Comparison of ENCODE assay signal across 12 cellular contexts in genomic region chr3:52247455-52248164, GRCh38. TPM values are rescaled to one million over a fixed set of nuclear protein-coding genes. Genes with fewer than 3 reads are reported as not detected.
DNase-seq lines count a peak whose midpoint lies in the region; ATAC-seq and TF ChIP-seq lines count a peak whose summit lies in the region.
"Had no signal": no experiment of that assay in that cellular context is flagged by ENCODE, and none has a peak within 500 bp of the region (broad histone marks: within the 10 kb centered on the region; RNA-seq: fewer than 3 reads in every experiment).

No MANE protein-coding gene starts in this region.

- H3K4me1 Mint-ChIP-seq in CD14-positive monocyte (peaks cover 58% of the 10 kb centered on the region), naive B cell (peaks cover 40 to 72% (median 63%) of the 10 kb centered on the region in 3 donors)

- ATAC-seq in naive B cell (ENCODE audit: low read depth in 2 of 2) (peak; percentile 22), GM21447 (IDR thresholded peaks at IDR 0.05; ENCODE audit: unreplicated experiment) (no peak), GM21390 (IDR thresholded peaks at IDR 0.05; ENCODE audit: unreplicated experiment) (no peak)
- ATAC-seq: gastrocnemius medialis had no signal

- TF ChIP-seq CTCF in CD14-positive monocyte (IDR thresholded peaks at IDR 0.05), result no peak
- no peak for TF ChIP-seq CTCF in GM13976 (IDR thresholded peaks at IDR 0.05; ENCODE audit: borderline replicate concordance, control extremely low read depth, extremely low read depth, insufficient read depth, missing control alignments)

- H3K27me3 Mint-ChIP-seq in CD14-positive monocyte (ENCODE audit: low read depth in 3 of 3) (no peaks in the 10 kb centered on the region), naive B cell (no peaks in the 10 kb centered on the region)

- H3K4me3 Mint-ChIP-seq in CD14-positive monocyte (peak overlapping the region; percentile 85 to 94), naive B cell (peak overlapping the region in 6 of 8 donors; percentile 26 to 85 (median 72))

- H3K27ac Mint-ChIP-seq in CD14-positive monocyte (peak overlapping the region; percentile 91 to 100 (median 95)), naive B cell (peak overlapping the region; percentile 34 to 95 (median 60))

- DNase-seq in CD14-positive monocyte (ENCODE audit: low spot score) (no peak), GM13976 (ENCODE audit: low spot score) (peak; percentile 28), naive B cell (no peak), HT-29 (ENCODE audit: low spot score) (no peak), NCI-H2081 (lab: John Stamatoyannopoulos, UW) (no peak)
- peak; percentile 62 for DNase-seq in activated effector memory CD4-positive, alpha-beta T cell treated with anti-CD3 and anti-CD28 coated beads, Interleukin-2, amount 50 U/mL, for 16 hours
- DNase-seq: gastrocnemius medialis, IMR-90, NCI-H2171 treated with DMSO at 0.1 percent for 48 hours, SJCRH30 had no signal

- in situ Hi-C loops in GM13976 (cut with MboI; ENCODE audit: low sequenced_read_pairs, unreplicated experiment), result no loop called here

- H3K9me3 Mint-ChIP-seq in CD14-positive monocyte (peaks cover 0 to 5% (median 0%) of the 10 kb centered on the region in 7 donors), naive B cell (no peaks in the 10 kb centered on the region)

- intact Hi-C loops in CD14-positive monocyte (cut with micrococcal nuclease), result no loop called here

- peaks cover 47 to 62% of the 10 kb centered on the region in 2 donors for H3K36me3 Mint-ChIP-seq in CD14-positive monocyte
- no peaks in the 10 kb centered on the region for H3K36me3 Mint-ChIP-seq in naive B cell

RNA-seq across cellular contexts. Expression of gene PPM1M, which starts 2.1 kb away (rescaled TPM):
- polyA plus RNA-seq in CD14-positive monocyte (100 to 1,000 TPM in 1 of 2 donors, 10 to 100 TPM in 1; 92.8 to 120 TPM), naive B cell (ENCODE audit: low read depth in 6 of 6) (10 to 100 TPM; 16.8 to 38.5 (median 21.4) TPM)
- total RNA-seq in HT-29 (2014; rRNA removed; shearing (Covaris generic)), result 4.0 and 4.2 TPM in 2 replicates

RNA-seq across cellular contexts. Expression of gene TWF2, which starts 8.7 kb away (rescaled TPM):
- polyA plus RNA-seq in CD14-positive monocyte (100 to 1,000 TPM; 176 to 199 TPM), naive B cell (ENCODE audit: low read depth in 6 of 6) (10 to 100 TPM; 48.5 to 90.8 (median 75.4) TPM)
- 80.5 and 85.4 TPM in 2 replicates for total RNA-seq in HT-29 (2014; rRNA removed; shearing (Covaris generic))

RNA-seq across cellular contexts. Expression of gene TLR9, which starts 22.2 kb away (rescaled TPM):
- polyA plus RNA-seq in CD14-positive monocyte (not detected), naive B cell (ENCODE audit: low read depth in 6 of 6) (1 to 10 TPM in 5 of 6 donors, not detected in 1; 1.6 to 4.4 (median 3.8) TPM)
- total RNA-seq in HT-29 (2014; rRNA removed; shearing (Covaris generic)), result not detected in 2 replicates
- total RNA-seq: IMR-90, SJCRH30 had no signal
- polyA plus RNA-seq: IMR-90 had no signal

RNA-seq across cellular contexts. Expression of gene WDR82, which starts 30.8 kb away (rescaled TPM):
- polyA plus RNA-seq in CD14-positive monocyte (10 to 100 TPM; 27.3 to 33.4 TPM), naive B cell (ENCODE audit: low read depth in 6 of 6) (10 to 100 TPM; 24.0 to 71.6 (median 58.9) TPM)
- total RNA-seq in HT-29 (2014; rRNA removed; shearing (Covaris generic)), result 16.4 and 18.9 TPM in 2 replicates

RNA-seq across cellular contexts. Expression of gene GLYCTK, which starts 40.0 kb away (rescaled TPM):
- polyA plus RNA-seq in CD14-positive monocyte, result 1 to 10 TPM; 8.3 to 8.4 TPM
- polyA plus RNA-seq in naive B cell (ENCODE audit: low read depth in 6 of 6), result 1 to 10 TPM; 5.5 to 8.9 (median 6.6) TPM
- total RNA-seq in HT-29 (2014; rRNA removed; shearing (Covaris generic)), result 23.0 and 29.0 TPM in 2 replicates

Comparison
In these comparisons a context has a peak if more than half of its experiments do, and no peak if none do; other contexts are left out.
1. DNase-seq: peak in GM13976 (single experiment) and activated effector memory CD4-positive, alpha-beta T cell treated with anti-CD3 and anti-CD28 coated beads, Interleukin-2, amount 50 U/mL, for 16 hours (single experiment); none in CD14-positive monocyte (single experiment), naive B cell (single experiment), HT-29 (single experiment) and NCI-H2081 (0 of 2).
2. ATAC-seq: peak in naive B cell (2 of 2); none in GM21447 (single experiment) and GM21390 (single experiment).